ENCODE assay signal across 10 cellular contexts in the genomic region with DNA sequence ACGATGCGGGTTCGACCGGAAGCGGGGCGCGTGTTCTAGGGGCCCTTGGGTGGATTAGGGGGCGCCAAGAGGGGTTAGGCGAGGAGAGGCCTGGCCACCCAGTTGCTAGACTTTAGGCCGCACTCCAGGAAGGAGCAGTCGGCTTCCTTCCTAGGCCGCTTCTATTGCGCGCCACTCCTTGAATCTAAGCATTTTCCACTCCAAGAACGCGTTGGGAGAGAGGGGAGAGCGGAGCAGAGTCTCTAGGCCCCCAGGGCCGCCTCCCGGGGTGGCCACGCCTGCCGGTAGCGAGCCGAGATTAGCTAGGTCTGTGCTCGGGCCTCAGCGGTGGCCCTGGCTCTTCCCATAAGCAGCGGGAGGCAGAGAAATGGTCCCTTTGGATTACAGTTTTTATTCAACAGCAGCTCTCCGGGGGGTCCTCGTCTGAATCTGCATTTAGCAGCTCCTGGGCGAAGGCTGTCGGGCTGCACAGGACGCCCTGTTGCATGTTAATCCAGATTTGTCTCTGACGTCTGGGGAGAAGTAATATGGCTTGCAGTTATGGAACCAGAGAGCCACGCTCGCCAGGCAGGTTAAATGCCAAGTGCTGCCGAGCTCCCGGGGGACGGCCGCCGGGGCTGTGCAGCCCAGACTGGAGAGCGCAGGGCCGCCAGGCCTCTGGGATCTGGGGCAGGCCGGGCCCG. TPM values are rescaled to one million over a fixed set of nuclear protein-coding genes. Genes with fewer than 3 reads are reported as not detected.
A peak's percentile ranks its signal among the peaks of the same experiment; 100 is the strongest.
DNase-seq lines count a peak whose midpoint lies in the region; ATAC-seq and TF ChIP-seq lines count a peak whose summit lies in the region.
"Had no signal": no experiment of that assay in that cellular context is flagged by ENCODE, and none has a peak within 500 bp of the region (broad histone marks: within the 10 kb centered on the region; RNA-seq: fewer than 3 reads in every experiment).

No MANE protein-coding gene starts in this region.

- TF ChIP-seq CTCF in breast epithelium (IDR thresholded peaks at IDR 0.05) = no peak
- TF ChIP-seq CTCF in mammary epithelial cell (conservative IDR thresholded peaks at IDR 0.05 in 1 of 2, IDR thresholded peaks at IDR 0.05 in 1 of 2; ENCODE audit: extremely low read depth in 1 of 2, insufficient read depth in 1 of 2, low read depth in 1 of 2, low read length in 2 of 2) = no peak
- TF ChIP-seq CTCF in fibroblast of villous mesenchyme (IDR thresholded peaks at IDR 0.05; ENCODE audit: insufficient read depth, low read depth, low read length) = no peak

- in situ Hi-C loops in mammary epithelial cell (cut with MboI; ENCODE audit: low sequenced_read_pairs in 2 of 2) = loop anchor here (25.0 kb wide), 6 partner anchors 766 to 1591 kb away; no protein-coding TSS in a partner anchor

- peak; percentile 79 for ATAC-seq in aorta (ENCODE audit: low FRiP score)
- ATAC-seq in naive thymus-derived CD4-positive, alpha-beta T cell = no peak

- BruUV-seq in mammary epithelial cell (replicated peaks; lab: Mats Ljungman, UMichigan) = no TSS peak

- H3K4me1 ChIP-seq in breast epithelium (no peaks in the 10 kb centered on the region), mammary epithelial cell (ENCODE audit: insufficient read depth, low read length) (no peaks in the 10 kb centered on the region), muscle layer of duodenum (ENCODE audit: control insufficient read depth in 1 of 2, insufficient read depth in 2 of 2, low read length in 2 of 2) (peaks cover 0 to 2% of the 10 kb centered on the region in 2 donors), aorta (ENCODE audit: control insufficient read depth in 1 of 2, insufficient read depth in 2 of 2, low read length in 2 of 2) (peaks cover 0 to 3% of the 10 kb centered on the region in 2 donors)
- no peaks in the 10 kb centered on the region for H3K4me1 ChIP-seq in naive thymus-derived CD4-positive, alpha-beta T cell (ENCODE audit: control insufficient read depth in 2 of 2, insufficient read depth in 2 of 2, low read length in 2 of 2)

- dilution Hi-C loops in mammary epithelial cell (cut with HindIII; ENCODE audit: low sequenced_read_pairs) = loop anchor here (25.0 kb wide), 1 partner anchor 766 kb away; no protein-coding TSS in a partner anchor

- TF ChIP-seq POLR2A in breast epithelium (IDR thresholded peaks at IDR 0.05) = no peak

- H3K9me3 Mint-ChIP-seq in naive thymus-derived CD4-positive, alpha-beta T cell = peaks cover 0 to 10% (median 2%) of the 10 kb centered on the region in 11 donors

- no peaks in the 10 kb centered on the region for H3K9me3 ChIP-seq in breast epithelium
- H3K9me3 ChIP-seq in mammary epithelial cell (replicated peaks; ENCODE audit: insufficient read depth, low read length) = no peaks in the 10 kb centered on the region
- no peaks in the 10 kb centered on the region for H3K9me3 ChIP-seq in muscle layer of duodenum (ENCODE audit: control insufficient read depth in 1 of 2, low read length in 2 of 2)
- H3K9me3 ChIP-seq in aorta (ENCODE audit: control insufficient read depth, low read length) = no peaks in the 10 kb centered on the region
- no peaks in the 10 kb centered on the region for H3K9me3 ChIP-seq in naive thymus-derived CD4-positive, alpha-beta T cell (ENCODE audit: control insufficient read depth in 2 of 3, low read length in 3 of 3)

- intact Hi-C loops in breast epithelium (cut with DNase I; ENCODE audit: low total_unique reads) = no loop called here
- intact Hi-C loops in mammary epithelial cell (cut with micrococcal nuclease) = no loop called here
- intact Hi-C loops in aorta (cut with DNase I) = no loop called here
- intact Hi-C loops in naive thymus-derived CD4-positive, alpha-beta T cell (cut with micrococcal nuclease) = no loop called here

- no peak overlapping the region for H3K27ac Mint-ChIP-seq in naive thymus-derived CD4-positive, alpha-beta T cell

- no peaks in the 10 kb centered on the region for H4K20me1 ChIP-seq in mammary epithelial cell (ENCODE audit: insufficient read depth, low read length)

- H3K79me2 ChIP-seq in mammary epithelial cell (ENCODE audit: insufficient read depth, low read length) = no peaks in the 10 kb centered on the region

- H2AFZ ChIP-seq in mammary epithelial cell (ENCODE audit: low read depth, low read length) = no peak overlapping the region

- DNase-seq in breast epithelium (ENCODE audit: low spot score in 2 of 2) (no peak), mammary epithelial cell (no peak), fibroblast of villous mesenchyme (ENCODE audit: low read depth) (peak; percentile 86), aorta (peak; percentile 84 to 90), NCI-H2107 treated with DMSO at 0.1 percent for 48 hours (lab: John Stamatoyannopoulos, UW; ENCODE audit: unreplicated experiment) (no peak), NCI-H748 treated with DMSO at 0.1 percent for 48 hours (lab: John Stamatoyannopoulos, UW) (no peak)
- no peak for DNase-seq in naive thymus-derived CD4-positive, alpha-beta T cell
- DNase-seq: 8988T; activated CD4-positive, CD25-positive, alpha-beta regulatory T cell treated with anti-CD3 and anti-CD28 coated beads, Interleukin-2, amount 50 U/mL, for 72 hours had no signal

- H3K36me3 ChIP-seq in breast epithelium (peaks cover 5% of the 10 kb centered on the region), mammary epithelial cell (ENCODE audit: insufficient read depth, low read length) (no peaks in the 10 kb centered on the region), muscle layer of duodenum (ENCODE audit: control insufficient read depth in 1 of 2, insufficient read depth in 2 of 2, low read length in 2 of 2) (peaks cover 0 to 5% of the 10 kb centered on the region in 2 donors), aorta (ENCODE audit: control insufficient read depth in 1 of 2, insufficient read depth in 2 of 2, low read length in 1 of 2) (no peaks in the 10 kb centered on the region)
- no peaks in the 10 kb centered on the region for H3K36me3 ChIP-seq in naive thymus-derived CD4-positive, alpha-beta T cell (ENCODE audit: control insufficient read depth in 2 of 3, insufficient read depth in 3 of 3, low read length in 3 of 3)

- H3K27ac ChIP-seq in breast epithelium (peak overlapping the region; percentile 74 to 86), mammary epithelial cell (ENCODE audit: insufficient read depth, low read depth, low read length) (no peak overlapping the region), muscle layer of duodenum (ENCODE audit: low read length) (peak overlapping the region; percentile 88), aorta (ENCODE audit: low read depth in 1 of 2, low read length in 2 of 2) (peak overlapping the region; percentile 95 to 100)
- H3K27ac ChIP-seq in naive thymus-derived CD4-positive, alpha-beta T cell (ENCODE audit: low read depth, low read length) = no peak overlapping the region

- peaks cover 0 to 4% (median 0%) of the 10 kb centered on the region in 5 donors for H3K36me3 Mint-ChIP-seq in naive thymus-derived CD4-positive, alpha-beta T cell

- CTCF ChIA-PET in mammary epithelial cell (lab: Charles Lee; ENCODE audit: low non-redundant PET) = no interaction called here
- CTCF ChIA-PET in naive thymus-derived CD4-positive, alpha-beta T cell (lab: Charles Lee) = no interaction called here

- 98% methylated on average over 15 of the region's 43 CpGs for WGBS in mammary epithelial cell (ENCODE audit: low coverage, missing lambda C conversion rate)
- 1 to 2% methylated on average over 43 of the region's 43 CpGs for WGBS in aorta, 2 donors

- POLR2A ChIA-PET in naive thymus-derived CD4-positive, alpha-beta T cell (lab: Charles Lee) = no interaction called here

- H3K4me3 ChIP-seq in breast epithelium = peak overlapping the region; percentile 43 to 76 (median 58)
- H3K4me3 ChIP-seq in mammary epithelial cell (replicated peaks in 1 of 3; ENCODE audit: insufficient read depth in 1 of 3, low read depth in 2 of 3, low read length in 3 of 3) = no peak overlapping the region
- H3K4me3 ChIP-seq in fibroblast of villous mesenchyme (ENCODE audit: low read depth, low read length) = peak overlapping the region; percentile 85
- peak overlapping the region; percentile 62 to 93 for H3K4me3 ChIP-seq in muscle layer of duodenum (ENCODE audit: low read depth in 1 of 2, low read length in 2 of 2)
- H3K4me3 ChIP-seq in aorta (ENCODE audit: low read length in 2 of 2) = peak overlapping the region; percentile 46 to 51
- no peak overlapping the region for H3K4me3 ChIP-seq in naive thymus-derived CD4-positive, alpha-beta T cell (ENCODE audit: low read length)

- H3K4me3 Mint-ChIP-seq in naive thymus-derived CD4-positive, alpha-beta T cell = no peak overlapping the region

- H3K27me3 Mint-ChIP-seq in naive thymus-derived CD4-positive, alpha-beta T cell = peaks cover 37 to 57% (median 45%) of the 10 kb centered on the region in 5 donors

- no peaks in the 10 kb centered on the region for H3K27me3 ChIP-seq in breast epithelium
- no peaks in the 10 kb centered on the region for H3K27me3 ChIP-seq in mammary epithelial cell (ENCODE audit: insufficient read depth, low read length)
- no peaks in the 10 kb centered on the region for H3K27me3 ChIP-seq in muscle layer of duodenum (ENCODE audit: low read depth, low read length)
- H3K27me3 ChIP-seq in aorta (ENCODE audit: control insufficient read depth in 1 of 2, insufficient read depth in 2 of 2, low read length in 1 of 2) = no peaks in the 10 kb centered on the region
- H3K27me3 ChIP-seq in naive thymus-derived CD4-positive, alpha-beta T cell (ENCODE audit: control insufficient read depth in 2 of 2, insufficient read depth in 2 of 2, low read length in 2 of 2) = peaks cover 0 to 6% of the 10 kb centered on the region in 2 donors

- H3K4me2 ChIP-seq in mammary epithelial cell (ENCODE audit: insufficient read depth, low read depth, low read length) = no peak overlapping the region

- H3K4me1 Mint-ChIP-seq in naive thymus-derived CD4-positive, alpha-beta T cell = no peaks in the 10 kb centered on the region

- H3K9ac ChIP-seq in mammary epithelial cell (ENCODE audit: insufficient read depth, low read length) = no peak overlapping the region

RNA-seq across cellular contexts. Expression of a gene that starts 11.4 kb away (rescaled TPM):
- 10 to 100 TPM; 23.0 to 37.9 (median 37.0) TPM for total RNA-seq in breast epithelium
- total RNA-seq in mammary epithelial cell = 1 to 10 TPM; 4.3 to 4.4 TPM
- polyA plus RNA-seq in mammary epithelial cell = 2.0 TPM
- polyA minus RNA-seq in mammary epithelial cell = 8.0 TPM
- total RNA-seq in fibroblast of villous mesenchyme = 87.3 and 107 TPM in 2 replicates
- 10 to 100 TPM; 35.4 to 76.6 TPM for total RNA-seq in aorta
- 10 to 100 TPM in 1 of 2 donors, 1 to 10 TPM in 1; 7.6 to 31.5 TPM for polyA plus RNA-seq in aorta
- total RNA-seq in naive thymus-derived CD4-positive, alpha-beta T cell = 1 to 10 TPM in 1 of 5 experiments, under 1 TPM in 2, not detected in 2; 0.05 to 5.6 (median 0.56) TPM
- polyA plus RNA-seq in naive thymus-derived CD4-positive, alpha-beta T cell = not detected

Comparison
In these comparisons a context has a peak if more than half of its experiments do, and no peak if none do; other contexts are left out.
1. H3K27ac ChIP-seq: peak in breast epithelium (2 of 2), muscle layer of duodenum (single experiment) and aorta (2 of 2); none in mammary epithelial cell (single experiment) and naive thymus-derived CD4-positive, alpha-beta T cell (single experiment).
2. H3K4me3 ChIP-seq: peak in breast epithelium (3 of 3), fibroblast of villous mesenchyme (single experiment), muscle layer of duodenum (2 of 2) and aorta (2 of 2); none in mammary epithelial cell (0 of 3) and naive thymus-derived CD4-positive, alpha-beta T cell (single experiment).
3. DNase-seq: peak in fibroblast of villous mesenchyme (single experiment) and aorta (2 of 2); none in breast epithelium (0 of 2), mammary epithelial cell (single experiment), NCI-H2107 treated with DMSO at 0.1 percent for 48 hours (single experiment), NCI-H748 treated with DMSO at 0.1 percent for 48 hours (single experiment) and naive thymus-derived CD4-positive, alpha-beta T cell (0 of 9).